In genomic region chr7:13641699-13642098, GRCh38 we compare ENCODE assay signal across 16 cellular contexts.
DNase-seq lines count a peak whose midpoint lies in the region; ATAC-seq and TF ChIP-seq lines count a peak whose summit lies in the region.
"Had no signal": no experiment of that assay in that cellular context is flagged by ENCODE, and none has a peak within 500 bp of the region (broad histone marks: within the 10 kb centered on the region; RNA-seq: fewer than 3 reads in every experiment).

No MANE protein-coding gene starts in this region.

- H3K27me3 ChIP-seq in thyroid gland: no peaks in the 10 kb centered on the region

- 27 to 28% methylated on average over 1 of the region's 1 CpG for WGBS in thyroid gland, 2 donors

- no peak overlapping the region for H3K4me3 ChIP-seq in AG10803 (ENCODE audit: low read length)
- no peak overlapping the region for H3K4me3 ChIP-seq in LNCaP clone FGC (ENCODE audit: low read depth, low read length)
- H3K4me3 ChIP-seq in thyroid gland (replicated peaks in 1 of 3): no peak overlapping the region

- H3K27ac ChIP-seq in thyroid gland: no peak overlapping the region

- H3K9me3 ChIP-seq in thyroid gland: no peaks in the 10 kb centered on the region

- intact Hi-C loops in thyroid gland (cut with DNase I): no loop called here

- TF ChIP-seq POLR2A in thyroid gland (IDR thresholded peaks at IDR 0.05): no peak

- H3K4me1 ChIP-seq in thyroid gland: no peaks in the 10 kb centered on the region

- no peaks in the 10 kb centered on the region for H3K36me3 ChIP-seq in thyroid gland

- no peak for TF ChIP-seq CTCF in AG10803 (conservative IDR thresholded peaks at IDR 0.05; ENCODE audit: low read length)
- no peak for TF ChIP-seq CTCF in LNCaP clone FGC (IDR thresholded peaks at IDR 0.05; ENCODE audit: control insufficient read depth, extremely low read depth, insufficient read depth)
- no peak for TF ChIP-seq CTCF in thyroid gland (IDR thresholded peaks at IDR 0.05)

- DNase-seq in AG10803 (ENCODE audit: low read depth) (peak; percentile 44), LNCaP clone FGC (ENCODE audit: low read depth) (peak; percentile 95), amniotic epithelial cell (ENCODE audit: low read depth) (peak; percentile 8), left kidney (ENCODE audit: low read depth, low spot score) (peak; percentile 67), thyroid gland (no peak), NCI-H526 treated with DMSO at 0.1 percent for 48 hours (lab: John Stamatoyannopoulos, UW) (no peak)
- no peak for DNase-seq in activated CD4-positive, alpha-beta T cell treated with anti-CD3 and anti-CD28 coated beads, Interleukin-2, amount 50 U/mL, for 4 hours
- DNase-seq: foreskin melanocyte; left cardiac atrium; NCI-H2029; nucleus accumbens; stimulated activated CD4-positive, alpha-beta T cell treated with anti-CD3 and anti-CD28 coated beads, Interleukin-4, amount 100 ng/mL, for 4 hours; substantia nigra had no signal

- ATAC-seq in GM21423 (IDR thresholded peaks at IDR 0.05; ENCODE audit: unreplicated experiment): no peak
- ATAC-seq: activated CD4-positive, CD25-positive, alpha-beta regulatory T cell treated with anti-CD3 and anti-CD28 coated beads, Interleukin-2, amount 50 U/mL, for 24 hours; Right ventricle myocardium inferior had no signal

Comparison
In these comparisons a context has a peak if more than half of its experiments do, and no peak if none do; other contexts are left out.
1. DNase-seq: peak in AG10803 (single experiment), LNCaP clone FGC (single experiment), amniotic epithelial cell (single experiment) and left kidney (single experiment); none in thyroid gland (0 of 2), activated CD4-positive, alpha-beta T cell treated with anti-CD3 and anti-CD28 coated beads, Interleukin-2, amount 50 U/mL, for 4 hours (0 of 2) and NCI-H526 treated with DMSO at 0.1 percent for 48 hours (single experiment).